1 cellular context compared by ENCODE assay signal in genomic region chr10:97517778-97518561, GRCh38.
TF ChIP-seq lines count a peak whose summit lies in the region.

No MANE protein-coding gene starts in this region.

TF ChIP-seq in HepG2, 621 proteins besides CTCF, POLR2A, EP300 and RAD21:
- TF ChIP-seq FOSL2 (CRISPR knock-in tag; IDR thresholded peaks at IDR 0.05) (peak; percentile 81), NCOA1 (CRISPR knock-in tag; IDR thresholded peaks at IDR 0.05) (no peak), ZSCAN25 (CRISPR knock-in tag; IDR thresholded peaks at IDR 0.05) (no peak), ETV5 (CRISPR knock-in tag; IDR thresholded peaks at IDR 0.05; ENCODE audit: borderline replicate concordance) (0 out of 2 replicates have a peak, but pooled peaks have one; percentile 13)
TF ChIP-seq in HepG2: peak in this region for 2.
